Comparison of ENCODE assay signal across 29 cellular contexts in the genomic region with DNA sequence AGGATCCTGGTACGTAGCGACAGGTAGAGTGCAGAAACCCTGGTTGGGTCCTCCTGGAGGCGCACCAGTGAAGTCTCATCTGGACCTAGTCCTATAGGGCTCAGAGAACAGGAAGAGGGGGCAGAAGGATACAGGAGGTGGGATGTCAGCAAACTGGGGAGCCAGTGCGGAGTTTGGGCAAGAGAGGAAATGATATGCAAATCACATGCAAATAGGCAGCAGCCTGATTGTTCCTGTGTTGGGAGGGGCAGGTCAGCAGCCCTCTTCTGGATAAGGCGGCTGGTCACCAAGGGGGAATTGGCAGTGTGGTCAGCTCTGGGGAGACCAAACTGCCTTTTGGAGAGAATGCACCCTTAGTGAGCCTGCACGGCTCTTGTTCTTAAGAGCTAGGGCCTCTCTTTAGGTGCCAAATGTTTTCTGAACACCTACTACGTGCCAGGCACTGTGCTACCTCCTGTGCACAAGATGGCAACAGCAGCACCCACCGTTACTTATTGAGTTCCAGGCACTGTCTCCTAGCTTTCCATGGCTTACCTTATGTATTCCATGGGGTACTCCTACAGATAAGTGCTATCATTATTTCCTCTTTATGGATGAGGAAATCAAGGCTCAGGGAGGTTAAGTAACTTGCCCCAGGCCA. TPM values are rescaled to one million over a fixed set of nuclear protein-coding genes. Genes with fewer than 3 reads are reported as not detected.
"Had no signal": no experiment of that assay in that cellular context is flagged by ENCODE, and none has a peak within 500 bp of the region (broad histone marks: within the 10 kb centered on the region; RNA-seq: fewer than 3 reads in every experiment).

No MANE protein-coding gene starts in this region.

- H2AFZ ChIP-seq: neural progenitor cell had no signal

- H3K36me3 ChIP-seq: adrenal gland, ascending aorta, brain microvascular endothelial cell, lower lobe of right lung, neural progenitor cell, sigmoid colon, uterus had no signal

- H3K4me2 ChIP-seq: neural progenitor cell, smooth muscle cell had no signal

- H3K36me3 Mint-ChIP-seq: activated naive CD8-positive, alpha-beta T cell; naive thymus-derived CD4-positive, alpha-beta T cell; neural progenitor cell; stimulated activated naive B cell treated with anti-CD40 and anti-IgM and Interleukin-4, amounts not matched to agents 10 μg/mL and 1 μg/mL and 100 μg/mL, for 72 hours had no signal

- H3K4me3 ChIP-seq: adrenal gland, ascending aorta, lower lobe of right lung, neural progenitor cell, sigmoid colon, smooth muscle cell, uterus had no signal

- H3K4me1 Mint-ChIP-seq: activated T-helper 17 cell treated with anti-CD3 and anti-CD28 coated beads, Interleukin-2, amount 50 U/mL, for 72 hours; naive thymus-derived CD4-positive, alpha-beta T cell had no signal

- H3K27ac ChIP-seq: adrenal gland, ascending aorta, brain microvascular endothelial cell, foreskin keratinocyte, lower lobe of right lung, neural progenitor cell, sigmoid colon, uterus, VCaP had no signal

- H3K9me3 Mint-ChIP-seq: activated T-helper 17 cell treated with anti-CD3 and anti-CD28 coated beads, Interleukin-2, amount 50 U/mL, for 72 hours; dendritic cell treated with granulocyte-macrophage colony-stimulating factor and Interleukin-4, amounts not matched to agents 40 ng/mL and 50 ng/mL, for 4 days; naive thymus-derived CD4-positive, alpha-beta T cell; neural progenitor cell; stimulated activated naive B cell treated with anti-CD40 and anti-IgM and Interleukin-4, amounts not matched to agents 10 μg/mL and 1 μg/mL and 100 μg/mL, for 72 hours had no signal

- H3K4me1 ChIP-seq: adrenal gland, neural progenitor cell, uterus had no signal

- H3K9me3 ChIP-seq: adrenal gland, ascending aorta, lower lobe of right lung, sigmoid colon, uterus had no signal

- H3K27ac Mint-ChIP-seq: activated CD8-positive, alpha-beta T cell treated with anti-CD3 and anti-CD28 coated beads, Interleukin-2, amount 10 ng/mL, durations not matched to agents 7 days and 5 days; activated naive CD8-positive, alpha-beta T cell; activated T-helper 17 cell treated with anti-CD3 and anti-CD28 coated beads, Interleukin-2, amount 50 U/mL, for 72 hours; dendritic cell treated with granulocyte-macrophage colony-stimulating factor and Interleukin-4, amounts not matched to agents 40 ng/mL and 50 ng/mL, for 4 days; naive thymus-derived CD4-positive, alpha-beta T cell; neural progenitor cell had no signal

- ATAC-seq: activated CD8-positive, alpha-beta T cell treated with anti-CD3 and anti-CD28 coated beads, Interleukin-2, amount 10 ng/mL, durations not matched to agents 7 days and 5 days; activated T-helper 17 cell treated with anti-CD3 and anti-CD28 coated beads, Interleukin-2, amount 50 U/mL, for 72 hours; foreskin keratinocyte; lower lobe of right lung; naive thymus-derived CD4-positive, alpha-beta T cell; stimulated activated naive B cell treated with anti-CD40 and anti-IgM and Interleukin-4, amounts not matched to agents 10 μg/mL and 1 μg/mL and 100 μg/mL, for 72 hours had no signal

- FAIRE-seq: endometrium, kidney had no signal

- DNase-seq: activated CD4-positive, alpha-beta T cell treated with anti-CD3 and anti-CD28 coated beads, Interleukin-2, amount 50 U/mL, for 1 hour; activated CD4-positive, CD25-positive, alpha-beta regulatory T cell treated with anti-CD3 and anti-CD28 coated beads, Interleukin-2, amount 50 U/mL, for 72 hours; activated CD8-positive, alpha-beta T cell treated with anti-CD3 and anti-CD28 coated beads, Interleukin-2, amount 10 ng/mL, durations not matched to agents 7 days and 5 days; activated naive CD4-positive, alpha-beta T cell; adrenal gland; brain microvascular endothelial cell; caudate nucleus; effector CD4-positive, alpha-beta T cell; foreskin keratinocyte; kidney; lower lobe of right lung; naive thymus-derived CD4-positive, alpha-beta T cell; sigmoid colon; stimulated activated CD4-positive, alpha-beta T cell treated with anti-CD3 and anti-CD28 coated beads, Interleukin-15, amount 100 ng/mL, for 24 hours; stimulated activated naive B cell treated with anti-CD40 and anti-IgM and Interleukin-4, amounts not matched to agents 10 μg/mL and 1 μg/mL and 100 μg/mL, for 72 hours; trophoblast cell; uterus had no signal

- H3K9ac ChIP-seq: neural progenitor cell had no signal

- H3K4me3 Mint-ChIP-seq: activated CD8-positive, alpha-beta T cell treated with anti-CD3 and anti-CD28 coated beads, Interleukin-2, amount 10 ng/mL, durations not matched to agents 7 days and 5 days; activated naive CD8-positive, alpha-beta T cell; activated T-helper 17 cell treated with anti-CD3 and anti-CD28 coated beads, Interleukin-2, amount 50 U/mL, for 72 hours; dendritic cell treated with granulocyte-macrophage colony-stimulating factor and Interleukin-4, amounts not matched to agents 40 ng/mL and 50 ng/mL, for 4 days; naive thymus-derived CD4-positive, alpha-beta T cell; neural progenitor cell; stimulated activated naive B cell treated with anti-CD40 and anti-IgM and Interleukin-4, amounts not matched to agents 10 μg/mL and 1 μg/mL and 100 μg/mL, for 72 hours had no signal

- H3K27me3 ChIP-seq: adrenal gland, ascending aorta, brain microvascular endothelial cell, foreskin keratinocyte, neural progenitor cell, sigmoid colon, uterus had no signal

RNA-seq across cellular contexts. Expression of a gene that starts 18.1 kb away (rescaled TPM):
- total RNA-seq: activated CD8-positive, alpha-beta T cell treated with anti-CD3 and anti-CD28 coated beads, Interleukin-2, amount 10 ng/mL, durations not matched to agents 7 days and 5 days; activated T-helper 17 cell treated with anti-CD3 and anti-CD28 coated beads, Interleukin-2, amount 50 U/mL, for 72 hours; adrenal gland; ascending aorta; epithelial cell of proximal tubule; kidney; lower lobe of right lung; naive thymus-derived CD4-positive, alpha-beta T cell; osteoblast; posterior vena cava; sigmoid colon; smooth muscle cell; temporal lobe; uterus had no signal
- polyA plus RNA-seq: adrenal gland; naive thymus-derived CD4-positive, alpha-beta T cell; smooth muscle cell had no signal

RNA-seq across cellular contexts. Expression of a gene that starts 25.9 kb away (rescaled TPM):
- total RNA-seq: activated CD8-positive, alpha-beta T cell treated with anti-CD3 and anti-CD28 coated beads, Interleukin-2, amount 10 ng/mL, durations not matched to agents 7 days and 5 days; activated T-helper 17 cell treated with anti-CD3 and anti-CD28 coated beads, Interleukin-2, amount 50 U/mL, for 72 hours; adrenal gland; ascending aorta; lower lobe of right lung; naive thymus-derived CD4-positive, alpha-beta T cell; posterior vena cava; sigmoid colon; temporal lobe had no signal
- polyA plus RNA-seq: naive thymus-derived CD4-positive, alpha-beta T cell; smooth muscle cell had no signal
